ENCODE assay signal across 10 cellular contexts in genomic region chr5:53991942-53992341, GRCh38.
DNase-seq lines count a peak whose midpoint lies in the region; ATAC-seq, FAIRE-seq and TF ChIP-seq lines count a peak whose summit lies in the region.
"Had no signal": no experiment of that assay in that cellular context is flagged by ENCODE, and none has a peak within 500 bp of the region (broad histone marks: within the 10 kb centered on the region; RNA-seq: fewer than 3 reads in every experiment).

No MANE protein-coding gene starts in this region.

- H3K4me1 Mint-ChIP-seq in type B pancreatic cell (ENCODE audit: unreplicated experiment), result no peaks in the 10 kb centered on the region
- H3K4me1 Mint-ChIP-seq in CD4-positive, alpha-beta T cell (ENCODE audit: low read depth), result no peaks in the 10 kb centered on the region

- H3K18ac ChIP-seq in H1 (ENCODE audit: extremely low read depth, low read length), result no peak overlapping the region

- 93 to 97% (median 95%) methylated on average over 4 of the region's 4 CpGs for WGBS in heart left ventricle, 4 donors
- 97% methylated on average over 4 of the region's 4 CpGs; no CpG with 5 or more reads in 1 of the 2 experiments for WGBS in H1 (ENCODE audit: extremely low coverage in 1 of 2, insufficient coverage in 1 of 2, insufficient read length in 1 of 2, insufficient replicate concordance in 2 of 2, low coverage in 1 of 2, low lambda C conversion rate in 2 of 2, missing lambda C conversion rate in 1 of 2), 2 experiments

- TF ChIP-seq POLR2A in heart left ventricle (IDR thresholded peaks at IDR 0.05) (no peak), H1 (IDR thresholded peaks at IDR 0.05; ENCODE audit: control extremely low read depth in 1 of 2, low read depth in 2 of 2, low read length in 2 of 2) (no peak)

- no peak overlapping the region for H3K56ac ChIP-seq in H1 (replicated peaks; ENCODE audit: insufficient read length, low read depth, low read length)

- no peaks in the 10 kb centered on the region for H3K4me1 ChIP-seq in heart left ventricle
- H3K4me1 ChIP-seq in right atrium auricular region, result no peaks in the 10 kb centered on the region
- peaks cover 0 to 2% (median 0%) of the 10 kb centered on the region in 4 experiments; a peak in 2 of 7 replicates for H3K4me1 ChIP-seq in H1 (replicated peaks in 1 of 4; ENCODE audit: control insufficient read depth in 3 of 4, insufficient read depth in 4 of 4, low read length in 3 of 4)

- H4K8ac ChIP-seq in H1 (ENCODE audit: extremely low read depth, insufficient read depth, low read length), result no peak overlapping the region

- no peak overlapping the region for H2BK12ac ChIP-seq in H1 (ENCODE audit: low read depth, low read length)

- no peak overlapping the region for H3K23ac ChIP-seq in H1 (ENCODE audit: insufficient read length)

- no peak overlapping the region for H3K4me3 Mint-ChIP-seq in type B pancreatic cell
- H3K4me3 Mint-ChIP-seq in CD4-positive, alpha-beta T cell, result no peak overlapping the region

- H2BK20ac ChIP-seq in H1 (ENCODE audit: low read length), result no peak overlapping the region

- H3K27ac Mint-ChIP-seq in type B pancreatic cell, result no peak overlapping the region
- H3K27ac Mint-ChIP-seq in CD4-positive, alpha-beta T cell, result no peak overlapping the region

- POLR2A ChIA-PET in H1 (lab: Charles Lee; ENCODE audit: partially characterized antibody), result no interaction called here
- POLR2A ChIA-PET in CD4-positive, alpha-beta T cell (lab: Charles Lee), result no interaction called here

- H3K9ac ChIP-seq in H1 (replicated peaks in 1 of 4; ENCODE audit: extremely low read depth in 1 of 4, low read depth in 3 of 4, low read length in 3 of 4), result no peak overlapping the region

- no peaks in the 10 kb centered on the region for H3K27me3 ChIP-seq in heart left ventricle
- H3K27me3 ChIP-seq in right atrium auricular region, result no peaks in the 10 kb centered on the region
- no peaks in the 10 kb centered on the region for H3K27me3 ChIP-seq in H1 (replicated peaks in 1 of 4; ENCODE audit: control insufficient read depth in 3 of 4, extremely low read depth in 1 of 4, insufficient read depth in 3 of 4, low read length in 3 of 4)
- H3K27me3 ChIP-seq in CD4-positive, alpha-beta T cell (ENCODE audit: control insufficient read depth, insufficient read depth, low read length), result no peaks in the 10 kb centered on the region

- no peaks in the 10 kb centered on the region for H3K36me3 Mint-ChIP-seq in type B pancreatic cell
- H3K36me3 Mint-ChIP-seq in CD4-positive, alpha-beta T cell (ENCODE audit: low read depth), result peaks cover 25% of the 10 kb centered on the region

- H3K36me3 ChIP-seq in heart left ventricle (no peaks in the 10 kb centered on the region), right atrium auricular region (no peaks in the 10 kb centered on the region), H1 (ENCODE audit: control insufficient read depth in 2 of 4, insufficient read depth in 4 of 4, low read length in 3 of 4) (no peaks in the 10 kb centered on the region)

- intact Hi-C loops in heart left ventricle (cut with DNase I), result loop anchor here in 4 of 10 donors (5.0 to 10.0 kb wide), 3 partner anchors 510 to 517 kb away; partner anchors contain the start of gene FST (in 1 of the 4)
- intact Hi-C loops in CD4-positive, alpha-beta T cell (cut with DNase I, micrococcal nuclease), result no loop called here

- H3K4me3 ChIP-seq in heart left ventricle, result no peak overlapping the region
- H3K4me3 ChIP-seq in right atrium auricular region, result no peak overlapping the region
- no peak overlapping the region for H3K4me3 ChIP-seq in H1 (ENCODE audit: extremely low read depth in 1 of 4, insufficient read depth in 2 of 4, low read depth in 3 of 4, low read length in 4 of 4)

- TF ChIP-seq CTCF in heart left ventricle (IDR thresholded peaks at IDR 0.05) (peak in 11 of 12 donors; percentile 23 to 50 (median 43)), right atrium auricular region (IDR thresholded peaks at IDR 0.05) (no peak), H1 (IDR thresholded peaks at IDR 0.05; ENCODE audit: control extremely low read depth in 1 of 3, insufficient read depth in 1 of 3, low read depth in 1 of 3, low read length in 3 of 3) (peak in 2 of 3 experiments; percentile 45 to 69; a peak in 2 of 4 replicates), type B pancreatic cell (conservative IDR thresholded peaks at IDR 0.05) (peak; percentile 61)
- no peak for TF ChIP-seq CTCF in CD4-positive, alpha-beta T cell (IDR thresholded peaks at IDR 0.05)

- DNase-seq in heart left ventricle, result no peak
- DNase-seq in right atrium auricular region (ENCODE audit: low spot score), result no peak
- peak; percentile 8 for DNase-seq in NCI-H345 treated with DMSO at 0.1 percent for 48 hours (lab: John Stamatoyannopoulos, UW; ENCODE audit: unreplicated experiment)
- no peak for DNase-seq in H1 (ENCODE audit: low read depth in 1 of 2, low spot score in 2 of 2)
- no peak for DNase-seq in type B pancreatic cell (ENCODE audit: extremely low spot score, unreplicated experiment)
- DNase-seq in dedifferentiated amniotic fluid mesenchymal stem cell (ENCODE audit: extremely low spot score), result no peak
- DNase-seq in CD4-positive, alpha-beta T cell, result no peak
- DNase-seq: activated naive CD4-positive, alpha-beta T cell; COR-L47 had no signal

- CTCF ChIA-PET in H1 (lab: Charles Lee; ENCODE audit: partially characterized antibody), result interaction anchor here (0.7 to 1.5 kb wide), 9 partner anchors 10 to 224 kb away, joined by 3 to 7 read pairs (median 3); no protein-coding TSS in a partner anchor
- CTCF ChIA-PET in CD4-positive, alpha-beta T cell (lab: Charles Lee), result no interaction called here

- H2BK120ac ChIP-seq in H1 (replicated peaks; ENCODE audit: low read depth, low read length), result no peak overlapping the region

- H3K27me3 Mint-ChIP-seq in type B pancreatic cell, result no peaks in the 10 kb centered on the region
- H3K27me3 Mint-ChIP-seq in CD4-positive, alpha-beta T cell, result no peaks in the 10 kb centered on the region

- no peak overlapping the region for H4K5ac ChIP-seq in H1 (ENCODE audit: insufficient read length, low read depth, low read length)

- TF ChIP-seq EP300 in H1 (IDR thresholded peaks at IDR 0.05; ENCODE audit: borderline replicate concordance in 1 of 2, low read depth in 2 of 2, low read length in 2 of 2), result no peak

- no peaks in the 10 kb centered on the region for H3K23me2 ChIP-seq in H1 (ENCODE audit: low read depth, low read length)

- no peak overlapping the region for H2BK5ac ChIP-seq in H1 (ENCODE audit: low read depth, low read length)

- no peaks in the 10 kb centered on the region for H4K20me1 ChIP-seq in H1 (replicated peaks in 1 of 2; ENCODE audit: control insufficient read depth in 1 of 2, insufficient read depth in 2 of 2, low read length in 2 of 2)

- no peaks in the 10 kb centered on the region for H3K79me2 ChIP-seq in H1 (ENCODE audit: control insufficient read depth in 1 of 2, insufficient read depth in 2 of 2, low read length in 2 of 2)

- ATAC-seq in heart left ventricle, result peak in 1 of 4 donors; percentile 16
- no peak for ATAC-seq in CD4-positive, alpha-beta T cell (ENCODE audit: poor library complexity)
- no peak for ATAC-seq in HG03280 (IDR thresholded peaks at IDR 0.05; ENCODE audit: unreplicated experiment)

- no peak overlapping the region for H3K4ac ChIP-seq in H1 (replicated peaks; ENCODE audit: insufficient read length, low read depth, low read length)

- no peak overlapping the region for H4K91ac ChIP-seq in H1 (replicated peaks; ENCODE audit: insufficient read length, low read length)

- no peak overlapping the region for H2AK5ac ChIP-seq in H1 (ENCODE audit: low read depth, low read length)

- no peaks in the 10 kb centered on the region for H3K9me3 Mint-ChIP-seq in type B pancreatic cell
- H3K9me3 Mint-ChIP-seq in CD4-positive, alpha-beta T cell, result no peaks in the 10 kb centered on the region

- H3K9me3 ChIP-seq in heart left ventricle, result no peaks in the 10 kb centered on the region
- H3K9me3 ChIP-seq in right atrium auricular region, result no peaks in the 10 kb centered on the region
- H3K9me3 ChIP-seq in H1 (ENCODE audit: insufficient read depth in 2 of 2, low read depth in 1 of 2, low read length in 1 of 2), result no peaks in the 10 kb centered on the region
- no peaks in the 10 kb centered on the region for H3K9me3 ChIP-seq in CD4-positive, alpha-beta T cell (ENCODE audit: control insufficient read depth, low read length)

- TF ChIP-seq RAD21 in H1 (IDR thresholded peaks at IDR 0.05 in 1 of 2, conservative IDR thresholded peaks at IDR 0.05 in 1 of 2; ENCODE audit: low read depth in 2 of 2, low read length in 2 of 2), result peak; percentile 71 to 77

- H3K27ac ChIP-seq in heart left ventricle, result no peak overlapping the region
- H3K27ac ChIP-seq in right atrium auricular region, result no peak overlapping the region
- H3K27ac ChIP-seq in H1 (ENCODE audit: low read depth, low read length), result no peak overlapping the region
- no peak overlapping the region for H3K27ac ChIP-seq in CD4-positive, alpha-beta T cell (ENCODE audit: low read depth, low read length)

- H2AFZ ChIP-seq in H1 (ENCODE audit: low read length), result no peak overlapping the region

- peak; percentile 79 for FAIRE-seq in H1 (lab: Jason Lieb, UNC)

- no peak overlapping the region for H3K4me2 ChIP-seq in H1 (ENCODE audit: insufficient read depth in 1 of 2, low read depth in 2 of 2, low read length in 2 of 2)

- no peak overlapping the region for H3K14ac ChIP-seq in H1 (ENCODE audit: insufficient read length)

- H3K79me1 ChIP-seq in H1 (ENCODE audit: low read depth, low read length), result no peaks in the 10 kb centered on the region

- no peak overlapping the region for H2BK15ac ChIP-seq in H1 (ENCODE audit: low read length)

TF ChIP-seq in H1, 55 proteins besides CTCF, POLR2A, EP300 and RAD21:
- TF ChIP-seq CEBPB (IDR thresholded peaks at IDR 0.05; ENCODE audit: low read depth, low read length) (no peak), HDAC2 (IDR thresholded peaks at IDR 0.05; ENCODE audit: borderline replicate concordance in 1 of 2, low read depth in 2 of 2, low read length in 2 of 2) (no peak), ATF2 (IDR thresholded peaks at IDR 0.05; ENCODE audit: low read length) (peak; percentile 89; the same call in 1 of the 2 replicates)
TF ChIP-seq in H1: peak in this region for 1.

Comparison
In these comparisons a context has a peak if more than half of its experiments do, and no peak if none do; other contexts are left out.
1. CTCF ChIP-seq: peak in heart left ventricle (11 of 12), H1 (2 of 3) and type B pancreatic cell (single experiment); none in right atrium auricular region (0 of 2) and CD4-positive, alpha-beta T cell (single experiment).